13 cellular contexts compared by ENCODE assay signal in the genomic region with DNA sequence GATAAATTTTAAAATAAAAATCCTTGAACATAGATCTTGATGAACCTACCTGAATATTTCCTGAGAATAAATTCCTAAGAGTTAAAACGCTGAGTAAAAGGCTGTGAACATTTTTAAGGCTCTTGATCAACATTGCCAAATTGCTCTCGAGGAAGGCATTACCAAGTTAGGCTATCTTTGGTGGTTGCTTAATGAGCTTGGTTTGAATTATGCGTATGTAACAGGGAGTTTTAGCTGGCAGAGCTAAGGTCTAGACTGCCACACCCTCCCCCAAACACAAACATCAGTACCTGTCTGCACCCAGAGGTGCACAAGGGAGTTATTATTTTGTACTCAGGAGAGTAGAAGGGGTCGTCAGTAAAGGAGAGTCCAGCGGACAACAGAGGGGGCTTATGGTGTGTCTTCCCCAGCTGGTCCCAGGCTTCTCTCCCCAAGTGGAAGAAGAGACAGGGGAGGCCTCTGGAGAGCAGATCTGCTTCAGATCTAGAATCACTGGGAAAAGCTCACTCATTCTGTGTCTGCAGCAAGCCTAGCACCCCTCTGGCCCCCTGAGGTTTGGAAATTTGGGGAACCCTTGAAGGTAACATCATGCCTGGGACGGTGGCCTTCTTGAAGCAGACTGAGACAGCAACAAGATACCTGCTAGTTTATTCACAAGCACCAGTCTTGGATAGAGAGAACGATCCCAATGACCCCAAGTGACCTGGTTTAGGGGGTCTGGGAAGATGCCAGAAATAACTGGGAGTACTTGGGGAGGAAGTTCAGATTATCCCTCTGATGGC.
"Had no signal": no experiment of that assay in that cellular context is flagged by ENCODE, and none has a peak within 500 bp of the region (broad histone marks: within the 10 kb centered on the region; RNA-seq: fewer than 3 reads in every experiment).

No MANE protein-coding gene starts in this region.

- H3K4me3 Mint-ChIP-seq: memory B cell; T-helper 2 cell treated with Interferon-gamma antibody and Interleukin-4, amounts not matched to agents 5 μg/mL and 100 μg/mL, for 36 hours had no signal

- H3K9me3 Mint-ChIP-seq: memory B cell; T-helper 2 cell treated with Interferon-gamma antibody and Interleukin-4, amounts not matched to agents 5 μg/mL and 100 μg/mL, for 36 hours had no signal

- H3K27ac Mint-ChIP-seq: memory B cell; T-helper 2 cell treated with Interferon-gamma antibody and Interleukin-4, amounts not matched to agents 5 μg/mL and 100 μg/mL, for 36 hours had no signal

- H3K36me3 ChIP-seq: gastrocnemius medialis, heart right ventricle, left lung, ovary, upper lobe of left lung had no signal

- H3K27me3 ChIP-seq: gastrocnemius medialis, heart right ventricle, left lung, ovary, upper lobe of left lung had no signal

- ATAC-seq: gastrocnemius medialis; heart right ventricle; left lung; stimulated activated naive CD8-positive, alpha-beta T cell treated with anti-CD3 and anti-CD28 coated beads, Interleukin-15, Interleukin-2, amounts not matched to agents 100 U/mL and 50 U/mL, for 24 hours had no signal

- DNase-seq: activated naive CD4-positive, alpha-beta T cell treated with Interleukin-2 at 50 U/mL for 16 hours; effector CD4-positive, alpha-beta T cell; gastrocnemius medialis; heart right ventricle; islet precursor cell; left lung; ovary; stimulated activated CD4-positive, alpha-beta T cell treated with anti-CD3 and anti-CD28 coated beads, Interleukin-2, amount 100 ng/mL, for 48 hours; stimulated activated naive CD8-positive, alpha-beta T cell treated with anti-CD3 and anti-CD28 coated beads, Interleukin-15, Interleukin-2, amounts not matched to agents 100 U/mL and 50 U/mL, for 24 hours; upper lobe of left lung had no signal

- H3K27ac ChIP-seq: coronary artery, gastrocnemius medialis, heart right ventricle, left lung, ovary, upper lobe of left lung had no signal

- H3K9me3 ChIP-seq: gastrocnemius medialis, heart right ventricle, left lung, ovary, upper lobe of left lung had no signal

- H3K4me3 ChIP-seq: coronary artery, gastrocnemius medialis, heart right ventricle, left lung, ovary, upper lobe of left lung had no signal
